In genomic region chr15:86403221-86403620, GRCh38 we compare ENCODE assay signal across 5 cellular contexts.
"Had no signal": no experiment of that assay in that cellular context is flagged by ENCODE, and none has a peak within 500 bp of the region (broad histone marks: within the 10 kb centered on the region; RNA-seq: fewer than 3 reads in every experiment).

No MANE protein-coding gene starts in this region.

- H3K27ac Mint-ChIP-seq: IgD-negative memory B cell had no signal

- H3K36me3 Mint-ChIP-seq: IgD-negative memory B cell had no signal

- H3K9me3 Mint-ChIP-seq: IgD-negative memory B cell had no signal

- H3K4me3 Mint-ChIP-seq: IgD-negative memory B cell had no signal

- H3K27ac ChIP-seq: HL-60 had no signal

- H3K4me1 Mint-ChIP-seq: IgD-negative memory B cell had no signal

- H3K27me3 Mint-ChIP-seq: IgD-negative memory B cell had no signal

- DNase-seq: IMR-90, KBM-7 had no signal

- H3K4me3 ChIP-seq: K562 had no signal
